In the genomic region with DNA sequence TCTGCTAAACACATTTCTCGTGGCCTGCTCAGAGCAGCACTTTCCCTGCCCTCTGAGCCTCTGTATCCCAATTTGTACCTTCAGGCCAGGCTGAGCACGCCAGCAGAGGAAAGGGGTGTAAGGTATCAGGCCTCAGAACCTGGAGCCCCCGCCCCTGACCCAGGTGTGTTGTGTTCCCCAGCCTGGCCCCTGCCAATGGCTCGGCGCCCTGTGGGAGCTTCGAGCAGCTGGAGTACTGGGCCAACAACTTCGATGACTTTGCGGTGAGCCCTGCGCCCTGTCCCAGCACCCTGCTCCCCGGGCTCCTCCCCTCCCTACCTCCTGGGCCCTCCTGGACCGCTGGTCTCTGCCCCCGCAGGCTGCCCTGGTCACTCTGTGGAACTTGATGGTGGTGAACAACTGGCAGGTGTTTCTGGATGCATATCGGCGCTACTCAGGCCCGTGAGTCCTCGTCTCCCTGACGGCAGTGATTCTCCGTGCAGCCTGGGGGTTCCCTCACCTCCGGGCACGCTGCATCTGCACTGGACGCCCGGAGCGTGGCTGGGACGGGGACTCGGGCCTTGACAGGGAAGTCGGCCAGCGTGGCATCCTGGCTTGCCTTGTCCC, we compare ENCODE assay signal across 16 cellular contexts. TPM values are rescaled to one million over a fixed set of nuclear protein-coding genes. Genes with fewer than 3 reads are reported as not detected.
DNase-seq lines count a peak whose midpoint lies in the region; ATAC-seq and TF ChIP-seq lines count a peak whose summit lies in the region.
"Had no signal": no experiment of that assay in that cellular context is flagged by ENCODE, and none has a peak within 500 bp of the region (broad histone marks: within the 10 kb centered on the region; RNA-seq: fewer than 3 reads in every experiment).

No MANE protein-coding gene starts in this region.

- no peak for ATAC-seq in CD4-positive, alpha-beta T cell (ENCODE audit: poor library complexity)
- ATAC-seq in HG02973 (IDR thresholded peaks at IDR 0.05; ENCODE audit: unreplicated experiment) = no peak

- H3K4me3 Mint-ChIP-seq in CD4-positive, alpha-beta T cell = no peak overlapping the region
- H3K4me3 Mint-ChIP-seq: CD8-positive, alpha-beta memory T cell had no signal

- CTCF ChIA-PET in CD4-positive, alpha-beta T cell (lab: Charles Lee) = no interaction called here

- H3K27ac ChIP-seq in angular gyrus (ENCODE audit: low read depth, low read length) (peak overlapping the region; percentile 50), esophagus squamous epithelium (peak overlapping the region; percentile 34 to 85 (median 78)), rectal smooth muscle tissue (ENCODE audit: low read depth, low read length) (peak overlapping the region; percentile 87), uterus (peak overlapping the region; percentile 80)
- H3K27ac ChIP-seq in CD4-positive, alpha-beta T cell (ENCODE audit: low read depth, low read length) = no peak overlapping the region
- H3K27ac ChIP-seq: BLaER1 had no signal

- no peaks in the 10 kb centered on the region for H3K9me3 Mint-ChIP-seq in CD4-positive, alpha-beta T cell
- H3K9me3 Mint-ChIP-seq: CD8-positive, alpha-beta memory T cell had no signal

- TF ChIP-seq POLR2A in esophagus squamous epithelium (IDR thresholded peaks at IDR 0.05) (no peak), uterus (IDR thresholded peaks at IDR 0.05) (no peak)

- H3K27me3 ChIP-seq in esophagus squamous epithelium (no peaks in the 10 kb centered on the region), rectal smooth muscle tissue (ENCODE audit: control insufficient read depth, insufficient read depth, low read length) (no peaks in the 10 kb centered on the region), uterus (no peaks in the 10 kb centered on the region)
- H3K27me3 ChIP-seq in CD4-positive, alpha-beta T cell (ENCODE audit: control insufficient read depth, insufficient read depth, low read length) = no peaks in the 10 kb centered on the region
- H3K27me3 ChIP-seq: BLaER1, Peyer's patch had no signal

- H3K9ac ChIP-seq in rectal smooth muscle tissue (ENCODE audit: low read length) = no peak overlapping the region
- H3K9ac ChIP-seq: BLaER1 had no signal

- POLR2A ChIA-PET in CD4-positive, alpha-beta T cell (lab: Charles Lee) = no interaction called here

- H3K4me1 ChIP-seq in esophagus squamous epithelium = peaks cover 5 to 41% (median 10%) of the 10 kb centered on the region in 3 donors
- peaks cover 20% of the 10 kb centered on the region for H3K4me1 ChIP-seq in rectal smooth muscle tissue (ENCODE audit: control insufficient read depth, insufficient read depth, low read length)
- peaks cover 0 to 7% of the 10 kb centered on the region in 2 donors for H3K4me1 ChIP-seq in uterus
- H3K4me1 ChIP-seq: Peyer's patch had no signal

- H3K4me3 ChIP-seq in esophagus squamous epithelium = no peak overlapping the region
- H3K4me3 ChIP-seq in rectal smooth muscle tissue (ENCODE audit: low read length) = no peak overlapping the region
- no peak overlapping the region for H3K4me3 ChIP-seq in uterus
- H3K4me3 ChIP-seq: BLaER1, K562, Peyer's patch had no signal

- 78 to 88% methylated on average over 1 to 2 of the region's 27 CpGs for WGBS in esophagus squamous epithelium, 2 donors

- DNase-seq in esophagus squamous epithelium (lab: John Stamatoyannopoulos, UW) (no peak), uterus (no peak), SKM-1 treated with dmso at 0.1 percent for 144 hours (lab: John Stamatoyannopoulos, UW; ENCODE audit: unreplicated experiment) (no peak)
- no peak for DNase-seq in CD4-positive, alpha-beta T cell
- DNase-seq: CD8-positive, alpha-beta memory T cell; NCI-H1105; NCI-H2081 treated with DMSO at 0.1 percent for 48 hours; NCI-H446 treated with DMSO at 0.1 percent for 48 hours; NCI-H69; NK-92 treated with Interleukin-12 subunit alpha and Interleukin-12 subunit beta, amount 100 ng/mL, for 24 hours; Peyer's patch had no signal

- peaks cover 9% of the 10 kb centered on the region for H3K4me1 Mint-ChIP-seq in CD4-positive, alpha-beta T cell (ENCODE audit: low read depth)

- TF ChIP-seq CTCF in esophagus squamous epithelium (IDR thresholded peaks at IDR 0.05) = no peak
- TF ChIP-seq CTCF in uterus (IDR thresholded peaks at IDR 0.05) = no peak
- no peak for TF ChIP-seq CTCF in CD4-positive, alpha-beta T cell (IDR thresholded peaks at IDR 0.05)

- H3K27ac Mint-ChIP-seq in CD4-positive, alpha-beta T cell = no peak overlapping the region

- H3K36me3 Mint-ChIP-seq in CD4-positive, alpha-beta T cell (ENCODE audit: low read depth) = peaks cover 26% of the 10 kb centered on the region

- no peaks in the 10 kb centered on the region for H3K9me3 ChIP-seq in esophagus squamous epithelium
- no peaks in the 10 kb centered on the region for H3K9me3 ChIP-seq in uterus
- H3K9me3 ChIP-seq in CD4-positive, alpha-beta T cell (ENCODE audit: control insufficient read depth, low read length) = no peaks in the 10 kb centered on the region
- H3K9me3 ChIP-seq: BLaER1, Peyer's patch had no signal

- H3K27me3 Mint-ChIP-seq in CD4-positive, alpha-beta T cell = no peaks in the 10 kb centered on the region
- H3K27me3 Mint-ChIP-seq: CD8-positive, alpha-beta memory T cell had no signal

- intact Hi-C loops in esophagus squamous epithelium (cut with DNase I) (no loop called here), uterus (cut with DNase I; ENCODE audit: low total_unique reads) (loop anchor here (5.0 kb wide), 1 partner anchor 183 kb away; a partner anchor contains a TSS)
- intact Hi-C loops in CD4-positive, alpha-beta T cell (cut with DNase I, micrococcal nuclease) = loop anchor here in 1 of 2 experiments (5.0 kb wide), 3 partner anchors 128 to 503 kb away; a partner anchor contains a TSS

- H3K36me3 ChIP-seq in esophagus squamous epithelium (peaks cover under 1 to 91% (median 3%) of the 10 kb centered on the region in 3 donors), rectal smooth muscle tissue (ENCODE audit: control insufficient read depth, insufficient read depth, low read length) (peaks cover 19% of the 10 kb centered on the region), uterus (no peaks in the 10 kb centered on the region)

RNA-seq across cellular contexts. Expression of a gene that starts 36.9 kb away (rescaled TPM):
- total RNA-seq in esophagus squamous epithelium (10 to 100 TPM in 2 of 4 donors, 1 to 10 TPM in 2; 7.9 to 12.0 (median 9.1) TPM), uterus (10 to 100 TPM in 3 of 4 donors, 1 to 10 TPM in 1; 5.6 to 54.6 (median 17.7) TPM)
- total RNA-seq in CD4-positive, alpha-beta T cell = 10 to 100 TPM; 10.2 to 11.5 TPM
